Comparison of ENCODE assay signal across 8 cellular contexts in the genomic region with DNA sequence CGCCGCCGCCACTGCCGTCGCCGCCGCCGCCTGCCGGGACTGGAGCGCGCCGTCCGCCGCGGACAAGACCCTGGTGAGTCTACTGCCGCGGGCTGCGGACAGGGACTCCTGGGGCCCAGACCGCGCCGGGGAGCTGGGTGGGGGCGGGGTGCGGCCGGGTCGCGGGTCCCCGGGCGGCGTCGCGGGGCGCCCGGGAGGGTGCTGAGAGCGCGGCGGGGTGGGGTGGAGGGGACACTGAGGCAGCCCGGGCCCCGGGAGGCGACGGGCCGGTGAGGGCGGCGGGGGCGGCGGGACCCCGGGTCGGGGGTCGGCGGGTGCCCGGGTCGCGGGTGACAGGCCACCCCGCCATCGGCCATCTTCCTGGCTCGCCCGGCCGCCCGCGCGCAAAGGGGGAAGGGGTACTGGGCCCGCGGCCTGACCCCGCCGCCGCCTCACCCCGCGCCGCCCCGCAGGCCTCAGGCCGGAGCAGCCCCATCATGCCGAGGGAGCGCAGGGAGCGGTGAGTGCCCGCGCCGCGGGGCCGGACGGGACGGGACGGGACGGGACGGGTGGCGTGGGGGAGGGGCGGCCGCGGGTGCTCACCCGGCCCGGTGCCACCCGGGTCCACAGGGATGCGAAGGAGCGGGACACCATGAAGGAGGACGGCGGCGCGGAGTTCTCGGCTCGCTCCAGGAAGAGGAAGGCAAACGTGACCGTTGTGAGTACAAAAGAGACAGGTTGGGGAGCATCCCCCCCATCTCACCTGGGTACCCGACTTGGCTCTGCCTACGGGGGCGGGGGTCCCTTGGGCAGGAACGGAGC. TPM values are rescaled to one million over a fixed set of nuclear protein-coding genes. Genes with fewer than 3 reads are reported as not detected.
DNase-seq lines count a peak whose midpoint lies in the region; ATAC-seq and TF ChIP-seq lines count a peak whose summit lies in the region.

No MANE protein-coding gene starts in this region.

- POLR2A ChIA-PET in PC-9 (lab: Charles Lee; ENCODE audit: unreplicated experiment): no interaction called here

- peaks cover 17% of the 10 kb centered on the region for H3K36me3 Mint-ChIP-seq in GM23338 (ENCODE audit: low read depth)

- H3K27me3 Mint-ChIP-seq in GM23338 (ENCODE audit: insufficient read depth, low read depth, poor library complexity): peaks cover 9% of the 10 kb centered on the region

- intact Hi-C loops in PC-9 (cut with micrococcal nuclease; ENCODE audit: unreplicated experiment) (no loop called here), mucosa of descending colon (cut with DNase I, micrococcal nuclease) (no loop called here)

- H3K4me1 ChIP-seq in ES-I3 (ENCODE audit: insufficient read depth, low read length): no peaks in the 10 kb centered on the region
- no peaks in the 10 kb centered on the region for H3K4me1 ChIP-seq in GM23338 (ENCODE audit: insufficient read depth)
- peaks cover 9% of the 10 kb centered on the region; the same call in 1 of the 2 replicates for H3K4me1 ChIP-seq in PC-9 (replicated peaks; ENCODE audit: insufficient read depth)
- H3K4me1 ChIP-seq in mucosa of descending colon (ENCODE audit: low read depth): no peaks in the 10 kb centered on the region

- H3K4me3 ChIP-seq in GM23338 (peak overlapping the region; percentile 67), PC-9 (peak overlapping the region; percentile 60), choroid plexus epithelial cell (ENCODE audit: low read depth, low read length) (peak overlapping the region; percentile 57), mucosa of descending colon (peak overlapping the region; percentile 17)

- no peak overlapping the region for H3K27ac ChIP-seq in GM23338 (ENCODE audit: low read depth)
- H3K27ac ChIP-seq in PC-9: no peak overlapping the region

- H3K9me2 ChIP-seq in GM23338 (ENCODE audit: insufficient read depth) (no peaks in the 10 kb centered on the region), PC-9 (ENCODE audit: insufficient read depth) (no peaks in the 10 kb centered on the region)

- H3K27me3 ChIP-seq in GM23338 (ENCODE audit: insufficient read depth) (no peaks in the 10 kb centered on the region), PC-9 (ENCODE audit: insufficient read depth, low read depth) (no peaks in the 10 kb centered on the region)

- peak overlapping the region; percentile 45; the same call in 1 of the 2 replicates for H3K9ac ChIP-seq in ES-I3 (ENCODE audit: low read depth, low read length)

- CTCF ChIA-PET in PC-9 (lab: Charles Lee): no interaction called here

- no peaks in the 10 kb centered on the region; the same call in 2 of the 3 replicates for H3K9me3 Mint-ChIP-seq in GM23338

- BruUV-seq in PC-9 (replicated peaks; lab: Mats Ljungman, UMichigan): no TSS peak

- DNase-seq in GM23338 (ENCODE audit: low spot score) (peak; percentile 35), PC-9 (no peak), choroid plexus epithelial cell (ENCODE audit: low read depth) (no peak), mucosa of descending colon (peak; percentile 16 to 66 (median 57)), NCI-H2029 (lab: John Stamatoyannopoulos, UW) (no peak)

- peak; percentile 17; the same call in 2 of the 3 replicates for ATAC-seq in GM23338
- ATAC-seq in mucosa of descending colon: no peak
- no peak for ATAC-seq in GM18870 (IDR thresholded peaks at IDR 0.05; ENCODE audit: unreplicated experiment)
- no peak for ATAC-seq in GM18873 (IDR thresholded peaks at IDR 0.05; ENCODE audit: low FRiP score, unreplicated experiment)

- 0 out of 2 replicates have a peak, but pooled peaks cover 5% of the 10 kb centered on the region for H3F3A ChIP-seq in GM23338 (replicated peaks; ENCODE audit: low read depth)
- H3F3A ChIP-seq in PC-9 (ENCODE audit: insufficient read depth, low read depth): peaks cover 19% of the 10 kb centered on the region; the same call in 1 of the 2 replicates

- H3K4me1 Mint-ChIP-seq in GM23338: peaks cover 10% of the 10 kb centered on the region

- H2AFZ ChIP-seq in GM23338 (peak overlapping the region; percentile 91), PC-9 (peak overlapping the region; percentile 71; the same call in 1 of the 2 replicates)

- H3K4me3 Mint-ChIP-seq in GM23338: peak overlapping the region; percentile 90

- TF ChIP-seq CTCF in GM23338 (conservative IDR thresholded peaks at IDR 0.05; ENCODE audit: low read depth in 2 of 2) (no peak), PC-9 (conservative IDR thresholded peaks at IDR 0.05) (no peak), choroid plexus epithelial cell (conservative IDR thresholded peaks at IDR 0.05; ENCODE audit: low read depth, low read length) (no peak), mucosa of descending colon (IDR thresholded peaks at IDR 0.05) (no peak)

- H3K4me2 ChIP-seq in GM23338 (peak overlapping the region; percentile 77), PC-9 (peak overlapping the region; percentile 80)

- H3K27ac Mint-ChIP-seq in GM23338: no peak overlapping the region

- no peaks in the 10 kb centered on the region for H3K36me3 ChIP-seq in ES-I3 (ENCODE audit: insufficient read depth, low read length)
- 0 out of 2 replicates have a peak, but pooled peaks cover 5% of the 10 kb centered on the region for H3K36me3 ChIP-seq in GM23338 (ENCODE audit: insufficient read depth)
- 0 out of 2 replicates have a peak, but pooled peaks cover 3% of the 10 kb centered on the region for H3K36me3 ChIP-seq in PC-9 (ENCODE audit: low read depth)
- H3K36me3 ChIP-seq in mucosa of descending colon (ENCODE audit: low read depth): no peaks in the 10 kb centered on the region

- no peaks in the 10 kb centered on the region; the same call in 1 of the 2 replicates for H4K20me1 ChIP-seq in GM23338 (replicated peaks; ENCODE audit: insufficient read depth)
- H4K20me1 ChIP-seq in PC-9 (ENCODE audit: insufficient read depth): no peaks in the 10 kb centered on the region

- H3K79me2 ChIP-seq in GM23338 (replicated peaks; ENCODE audit: insufficient read depth) (no peaks in the 10 kb centered on the region), PC-9 (ENCODE audit: low read depth) (peaks cover 7% of the 10 kb centered on the region)

- H3K9me3 ChIP-seq in ES-I3 (ENCODE audit: control insufficient read depth, insufficient read depth, low read length) (no peaks in the 10 kb centered on the region), PC-9 (ENCODE audit: insufficient read depth, low read depth) (no peaks in the 10 kb centered on the region), mucosa of descending colon (no peaks in the 10 kb centered on the region)

TF ChIP-seq in GM23338, 12 proteins besides CTCF, POLR2A, EP300 and RAD21:
- TF ChIP-seq, protein P1, sequence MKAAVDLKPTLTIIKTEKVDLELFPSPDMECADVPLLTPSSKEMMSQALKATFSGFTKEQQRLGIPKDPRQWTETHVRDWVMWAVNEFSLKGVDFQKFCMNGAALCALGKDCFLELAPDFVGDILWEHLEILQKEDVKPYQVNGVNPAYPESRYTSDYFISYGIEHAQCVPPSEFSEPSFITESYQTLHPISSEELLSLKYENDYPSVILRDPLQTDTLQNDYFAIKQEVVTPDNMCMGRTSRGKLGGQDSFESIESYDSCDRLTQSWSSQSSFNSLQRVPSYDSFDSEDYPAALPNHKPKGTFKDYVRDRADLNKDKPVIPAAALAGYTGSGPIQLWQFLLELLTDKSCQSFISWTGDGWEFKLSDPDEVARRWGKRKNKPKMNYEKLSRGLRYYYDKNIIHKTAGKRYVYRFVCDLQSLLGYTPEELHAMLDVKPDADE (IDR thresholded peaks at IDR 0.05): no peak
- no peak for TF ChIP-seq EZH2phosphoT487 (IDR thresholded peaks at IDR 0.05; ENCODE audit: unreplicated experiment)
- no peak for TF ChIP-seq POLR2AphosphoS5 (IDR thresholded peaks at IDR 0.05; ENCODE audit: low read depth)
- TF ChIP-seq NANOG (IDR thresholded peaks at IDR 0.05; ENCODE audit: borderline replicate concordance): no peak
- TF ChIP-seq EZH2 (IDR thresholded peaks at IDR 0.05; ENCODE audit: low read depth, unreplicated experiment): no peak
- TF ChIP-seq JUNB (IDR thresholded peaks at IDR 0.05; ENCODE audit: unreplicated experiment): no peak

RNA-seq across cellular contexts. Expression of a gene that starts 0.5 kb away (rescaled TPM):
- 38.3 and 52.8 TPM in 2 replicates for total RNA-seq in GM23338 (2014; rRNA removed; shearing (Covaris generic))
- polyA plus RNA-seq in GM23338 (2016; fragmentation: Nextera tagmentation; extraction: Ambion mirVana): 26.1 and 31.3 TPM in 2 replicates
- total RNA-seq in PC-9 (2021) (8.9 and 10.6 TPM in 2 replicates), mucosa of descending colon (1 to 10 TPM; 4.0 to 7.1 (median 4.4) TPM)

Comparison
In these comparisons a context has a peak if more than half of its experiments do, and no peak if none do; other contexts are left out.
1. DNase-seq: peak in GM23338 (single experiment) and mucosa of descending colon (3 of 3); none in PC-9 (0 of 2), choroid plexus epithelial cell (single experiment) and NCI-H2029 (single experiment).
2. H3K4me3 ChIP-seq: peak in every context shown above with its lines; median percentile 67 in GM23338; 60 in PC-9; 57 in choroid plexus epithelial cell; 17 in mucosa of descending colon.